ENCODE assay signal across 2 cellular contexts in the genomic region with DNA sequence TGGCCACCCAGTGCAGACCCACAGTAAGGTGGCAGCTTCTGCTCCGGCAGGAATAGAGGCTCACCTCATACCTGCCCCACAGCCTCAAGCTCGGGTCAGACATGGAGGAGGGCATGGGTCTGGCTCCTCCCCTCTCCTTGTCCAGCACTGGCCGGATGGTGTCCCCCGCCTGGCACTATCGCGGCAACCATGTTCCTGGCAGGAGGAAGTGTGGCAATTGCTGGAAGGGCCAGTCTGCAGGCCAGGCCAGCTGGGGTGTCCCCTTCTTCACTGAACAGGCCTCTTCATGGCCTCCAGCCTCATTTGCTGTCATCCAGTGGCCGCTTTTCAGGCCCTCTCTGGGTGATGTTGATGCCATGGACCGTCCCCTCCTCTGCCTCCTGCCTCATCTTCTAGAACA.
TF ChIP-seq lines count a peak whose summit lies in the region.

No MANE protein-coding gene starts in this region.

TF ChIP-seq in A549, 52 proteins besides CTCF, POLR2A, EP300 and RAD21:
- TF ChIP-seq GATA3 (IDR thresholded peaks at IDR 0.05; ENCODE audit: borderline replicate concordance) (no peak), HOXB13 (CRISPR knock-in tag; IDR thresholded peaks at IDR 0.05; ENCODE audit: low read depth) (no peak), NR3C1 (IDR thresholded peaks at IDR 0.05) (no peak), FOSB (CRISPR knock-in tag; IDR thresholded peaks at IDR 0.05) (no peak), TP53 (CRISPR knock-in tag; IDR thresholded peaks at IDR 0.05) (no peak), NPAS2 (CRISPR knock-in tag; IDR thresholded peaks at IDR 0.05; ENCODE audit: borderline replicate concordance) (no peak), MYC (IDR thresholded peaks at IDR 0.05; ENCODE audit: borderline replicate concordance, low read length) (no peak)
- TF ChIP-seq, protein P1, sequence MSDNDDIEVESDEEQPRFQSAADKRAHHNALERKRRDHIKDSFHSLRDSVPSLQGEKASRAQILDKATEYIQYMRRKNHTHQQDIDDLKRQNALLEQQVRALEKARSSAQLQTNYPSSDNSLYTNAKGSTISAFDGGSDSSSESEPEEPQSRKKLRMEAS (IDR thresholded peaks at IDR 0.05) = no peak

TF ChIP-seq in K562, 482 proteins besides CTCF, POLR2A, EP300 and RAD21:
- TF ChIP-seq TRIM24 (IDR thresholded peaks at IDR 0.05) (no peak), ZNF589 (CRISPR knock-in tag; IDR thresholded peaks at IDR 0.05; ENCODE audit: low read depth) (0 out of 2 replicates have a peak, but pooled peaks have one; percentile 24)
